In the genomic region with DNA sequence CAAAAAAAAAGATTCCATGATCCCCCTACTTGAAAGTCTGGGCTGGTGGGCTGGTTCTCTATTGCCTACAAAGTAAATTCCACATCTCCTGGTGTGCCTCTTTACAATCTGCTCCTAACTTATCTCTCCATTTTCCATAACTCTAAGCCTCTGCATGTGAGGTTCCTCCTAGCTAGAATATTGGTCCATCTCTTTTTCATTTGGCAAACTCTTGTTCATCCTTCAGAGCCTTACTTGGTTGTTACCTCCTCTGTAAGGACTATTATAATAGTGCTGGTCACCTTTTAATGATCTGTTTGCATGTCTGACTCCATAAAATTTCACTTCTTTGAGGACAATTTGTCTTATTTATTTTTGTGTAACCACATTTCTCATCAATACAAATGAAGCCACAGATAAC, we compare ENCODE assay signal across 25 cellular contexts. TPM values are rescaled to one million over a fixed set of nuclear protein-coding genes. Genes with fewer than 3 reads are reported as not detected.
DNase-seq lines count a peak whose midpoint lies in the region; ATAC-seq and TF ChIP-seq lines count a peak whose summit lies in the region.
"Had no signal": no experiment of that assay in that cellular context is flagged by ENCODE, and none has a peak within 500 bp of the region (broad histone marks: within the 10 kb centered on the region; RNA-seq: fewer than 3 reads in every experiment).

No MANE protein-coding gene starts in this region.

- H4K20me1 ChIP-seq in Loucy (ENCODE audit: insufficient read depth, low read length, poor library complexity, severe bottlenecking), result no peaks in the 10 kb centered on the region

- intact Hi-C loops in natural killer cell (cut with micrococcal nuclease), result no loop called here

- H3K4me1 ChIP-seq in Loucy (ENCODE audit: insufficient read depth, low read length, poor library complexity, severe bottlenecking), result peaks cover 1% of the 10 kb centered on the region
- H3K4me1 ChIP-seq: foreskin keratinocyte had no signal

- TF ChIP-seq CTCF in natural killer cell (IDR thresholded peaks at IDR 0.05), result no peak
- no peak for TF ChIP-seq CTCF in Loucy (conservative IDR thresholded peaks at IDR 0.05; ENCODE audit: low read length)
- TF ChIP-seq CTCF in brain microvascular endothelial cell (IDR thresholded peaks at IDR 0.05; ENCODE audit: low read depth, low read length, missing control alignments), result no peak

- peak overlapping the region; percentile 4 for H3K4me3 Mint-ChIP-seq in natural killer cell treated with Interleukin-12 subunit alpha and Interleukin-12 subunit beta and Interleukin-15 and Interleukin-18, amount 100 ng/mL, for 72 hours
- H3K4me3 Mint-ChIP-seq in natural killer cell, result no peak overlapping the region
- peak overlapping the region in 6 of 8 donors; percentile 32 to 89 (median 72) for H3K4me3 Mint-ChIP-seq in naive B cell
- H3K4me3 Mint-ChIP-seq: HFFc6 had no signal

- H3K9me3 Mint-ChIP-seq in natural killer cell treated with Interleukin-12 subunit alpha and Interleukin-12 subunit beta and Interleukin-15 and Interleukin-18, amount 100 ng/mL, for 72 hours, result no peaks in the 10 kb centered on the region
- no peaks in the 10 kb centered on the region for H3K9me3 Mint-ChIP-seq in natural killer cell
- H3K9me3 Mint-ChIP-seq in naive B cell, result no peaks in the 10 kb centered on the region
- H3K9me3 Mint-ChIP-seq: activated T-cell treated with anti-CD3 and anti-CD28 coated beads, Interleukin-2, amount 50 U/mL, for 24 hours; endodermal cell; HFFc6 had no signal

- H3K36me3 ChIP-seq in Loucy (ENCODE audit: insufficient read depth, low read length), result no peaks in the 10 kb centered on the region
- no peaks in the 10 kb centered on the region for H3K36me3 ChIP-seq in brain microvascular endothelial cell (replicated peaks)
- H3K36me3 ChIP-seq: esophagus muscularis mucosa had no signal

- DNase-seq in natural killer cell treated with Interleukin-12 subunit alpha and Interleukin-12 subunit beta and Interleukin-15 and Interleukin-18, amount 100 ng/mL, for 72 hours (ENCODE audit: low spot score), result no peak
- DNase-seq in natural killer cell (no peak), naive B cell (no peak), brain microvascular endothelial cell (no peak), SHP77 (lab: John Stamatoyannopoulos, UW) (no peak)
- DNase-seq: activated CD4-positive, alpha-beta T cell treated with anti-CD3 and anti-CD28 coated beads for 4 hours; activated T-cell treated with anti-CD3 and anti-CD28 coated beads, Interleukin-2, amount 50 U/mL, for 24 hours; C1 segment of cervical spinal cord; DMS 273 treated with DMSO at 0.1 percent for 48 hours; EL; foreskin keratinocyte; HFFc6; Kasumi-1; NCI-H446 treated with DMSO at 0.1 percent for 48 hours; NCI-H82; nucleus accumbens; T-helper 17 cell had no signal

- H3K4me2 ChIP-seq in Loucy (ENCODE audit: low read depth, low read length, poor library complexity, severe bottlenecking), result no peak overlapping the region

- in situ Hi-C loops in brain microvascular endothelial cell (cut with HindIII; ENCODE audit: low pct_ligation_motif_present, low sequenced_read_pairs), result loop anchor here (25.0 kb wide), 1 partner anchor 271 kb away; no protein-coding TSS in a partner anchor

- no peaks in the 10 kb centered on the region for H3F3A ChIP-seq in Loucy (ENCODE audit: low read depth)

- peaks cover 2 to 6% of the 10 kb centered on the region in 2 donors for H3K4me1 Mint-ChIP-seq in natural killer cell treated with Interleukin-12 subunit alpha and Interleukin-12 subunit beta and Interleukin-15 and Interleukin-18, amount 100 ng/mL, for 72 hours (ENCODE audit: low read depth in 2 of 2)
- peaks cover 3 to 4% of the 10 kb centered on the region in 2 donors for H3K4me1 Mint-ChIP-seq in natural killer cell
- peaks cover 13 to 23% (median 16%) of the 10 kb centered on the region in 3 donors for H3K4me1 Mint-ChIP-seq in naive B cell

- no peak overlapping the region for H3K9ac ChIP-seq in Loucy (ENCODE audit: low read depth, low read length, poor library complexity, severe bottlenecking)

- ATAC-seq in natural killer cell treated with Interleukin-12 subunit alpha and Interleukin-12 subunit beta and Interleukin-15 and Interleukin-18, amount 100 ng/mL, for 72 hours, result no peak
- ATAC-seq in natural killer cell (no peak), naive B cell (ENCODE audit: low read depth in 2 of 2) (no peak), GM18519 (IDR thresholded peaks at IDR 0.05; ENCODE audit: low FRiP score, unreplicated experiment) (no peak)
- ATAC-seq: foreskin keratinocyte, GM12878, HepG2, T-helper 17 cell had no signal

- H3K27me3 ChIP-seq in Loucy (ENCODE audit: insufficient read depth, low read length, poor library complexity, severe bottlenecking) (no peaks in the 10 kb centered on the region), brain microvascular endothelial cell (replicated peaks) (peaks cover 28% of the 10 kb centered on the region)

- H3K79me2 ChIP-seq in Loucy (ENCODE audit: insufficient read depth, low read length), result no peaks in the 10 kb centered on the region

- H3K27ac ChIP-seq in brain microvascular endothelial cell, result no peak overlapping the region
- H3K27ac ChIP-seq: esophagus muscularis mucosa, foreskin keratinocyte, skin epidermis had no signal

- no peak overlapping the region for H3K27ac Mint-ChIP-seq in natural killer cell treated with Interleukin-12 subunit alpha and Interleukin-12 subunit beta and Interleukin-15 and Interleukin-18, amount 100 ng/mL, for 72 hours
- H3K27ac Mint-ChIP-seq in natural killer cell (no peak overlapping the region), naive B cell (peak overlapping the region in 1 of 6 donors; percentile 12)
- H3K27ac Mint-ChIP-seq: activated T-cell treated with anti-CD3 and anti-CD28 coated beads, Interleukin-2, amount 50 U/mL, for 24 hours; endodermal cell; HFFc6; T-helper 17 cell had no signal

- H3K4me3 ChIP-seq in Loucy (ENCODE audit: low read length, poor library complexity, severe bottlenecking) (no peak overlapping the region), brain microvascular endothelial cell (ENCODE audit: low read depth, low read length) (no peak overlapping the region)
- H3K4me3 ChIP-seq: esophagus muscularis mucosa, GM12878, lung, skin epidermis had no signal

- peaks cover 39 to 66% of the 10 kb centered on the region in 2 donors for H3K27me3 Mint-ChIP-seq in natural killer cell treated with Interleukin-12 subunit alpha and Interleukin-12 subunit beta and Interleukin-15 and Interleukin-18, amount 100 ng/mL, for 72 hours
- H3K27me3 Mint-ChIP-seq in natural killer cell (ENCODE audit: low read depth in 2 of 2) (peaks cover 37 to 73% of the 10 kb centered on the region in 2 donors), naive B cell (peaks cover 51 to 70% (median 60%) of the 10 kb centered on the region in 3 donors)

- H2AFZ ChIP-seq in Loucy (ENCODE audit: low read length), result peak overlapping the region; percentile 48; the same call in 1 of the 2 replicates

- H3K9me2 ChIP-seq in Loucy (replicated peaks; ENCODE audit: low read depth, low read length), result no peaks in the 10 kb centered on the region

- H3K36me3 Mint-ChIP-seq in natural killer cell treated with Interleukin-12 subunit alpha and Interleukin-12 subunit beta and Interleukin-15 and Interleukin-18, amount 100 ng/mL, for 72 hours, result peaks cover 11% of the 10 kb centered on the region
- no peaks in the 10 kb centered on the region for H3K36me3 Mint-ChIP-seq in natural killer cell
- no peaks in the 10 kb centered on the region for H3K36me3 Mint-ChIP-seq in naive B cell

- H3K9me3 ChIP-seq in Loucy (ENCODE audit: insufficient read depth, low read depth, low read length), result no peaks in the 10 kb centered on the region
- H3K9me3 ChIP-seq: esophagus muscularis mucosa had no signal

RNA-seq across cellular contexts. Expression of a gene that starts 1.6 kb away (rescaled TPM):
- total RNA-seq in natural killer cell treated with Interleukin-12 subunit alpha and Interleukin-12 subunit beta and Interleukin-15 and Interleukin-18, amount 100 ng/mL, for 72 hours, result not detected
- total RNA-seq in natural killer cell, result under 1 TPM; 0.27 to 0.95 (median 0.52) TPM
- 1 to 10 TPM in 1 of 6 donors, under 1 TPM in 4, not detected in 1; 0.29 to 1.2 (median 0.47) TPM for polyA plus RNA-seq in naive B cell (ENCODE audit: low read depth in 6 of 6)
- total RNA-seq: T-helper 17 cell had no signal
